25 cellular contexts compared by ENCODE assay signal in the genomic region with DNA sequence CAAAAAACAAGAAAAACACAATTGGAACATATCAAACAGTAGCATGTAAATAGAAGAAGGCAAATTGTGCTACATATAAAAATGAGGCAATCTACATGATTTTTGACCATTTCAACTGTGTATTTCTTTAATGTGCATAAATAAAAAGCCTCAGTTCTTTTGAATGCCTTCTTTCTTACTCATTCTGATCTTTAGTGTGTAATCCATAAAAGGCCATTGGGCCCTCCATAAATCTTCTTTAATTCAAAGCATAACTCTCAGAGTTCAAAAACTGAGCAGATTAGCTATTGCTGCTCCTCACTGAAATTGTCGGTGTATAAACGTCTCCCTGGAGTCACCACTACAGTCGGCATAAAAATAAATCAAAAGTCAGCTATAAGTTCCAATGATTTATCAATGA. TPM values are rescaled to one million over a fixed set of nuclear protein-coding genes. Genes with fewer than 3 reads are reported as not detected.
DNase-seq lines count a peak whose midpoint lies in the region; ATAC-seq, FAIRE-seq and TF ChIP-seq lines count a peak whose summit lies in the region.
"Had no signal": no experiment of that assay in that cellular context is flagged by ENCODE, and none has a peak within 500 bp of the region (broad histone marks: within the 10 kb centered on the region; RNA-seq: fewer than 3 reads in every experiment).

No MANE protein-coding gene starts in this region.

- peak overlapping the region; percentile 18 to 75 (median 39) for H3K27ac Mint-ChIP-seq in nephron
- H3K27ac Mint-ChIP-seq: CD4-positive, CD25-positive, alpha-beta regulatory T cell; IgD-negative memory B cell had no signal

- no peak overlapping the region for H2BK15ac ChIP-seq in H1 (ENCODE audit: low read length)

- H3K36me3 Mint-ChIP-seq in nephron (ENCODE audit: low read depth) = no peaks in the 10 kb centered on the region
- H3K36me3 Mint-ChIP-seq: CD4-positive, CD25-positive, alpha-beta regulatory T cell; IgD-negative memory B cell had no signal

- H3K9ac ChIP-seq in H1 (replicated peaks in 1 of 4; ENCODE audit: extremely low read depth in 1 of 4, low read depth in 3 of 4, low read length in 3 of 4) = no peak overlapping the region

- no peak overlapping the region for H3K23ac ChIP-seq in H1 (ENCODE audit: insufficient read length)

- no peak overlapping the region for H4K91ac ChIP-seq in H1 (replicated peaks; ENCODE audit: insufficient read length, low read length)

- no peaks in the 10 kb centered on the region for H3K36me3 ChIP-seq in H1 (ENCODE audit: control insufficient read depth in 2 of 4, insufficient read depth in 4 of 4, low read length in 3 of 4)
- no peaks in the 10 kb centered on the region for H3K36me3 ChIP-seq in WERI-Rb-1
- H3K36me3 ChIP-seq: HAP-1 had no signal

- no peaks in the 10 kb centered on the region for H3K79me2 ChIP-seq in H1 (ENCODE audit: control insufficient read depth in 1 of 2, insufficient read depth in 2 of 2, low read length in 2 of 2)

- no peaks in the 10 kb centered on the region for H3K9me3 ChIP-seq in H1 (ENCODE audit: insufficient read depth in 2 of 2, low read depth in 1 of 2, low read length in 1 of 2)
- no peaks in the 10 kb centered on the region for H3K9me3 ChIP-seq in WERI-Rb-1 (ENCODE audit: severe bottlenecking)
- H3K9me3 ChIP-seq: HAP-1 had no signal

- 84% methylated on average over 3 of the region's 3 CpGs; no CpG with 5 or more reads in 1 of the 2 experiments for WGBS in H1 (ENCODE audit: extremely low coverage in 1 of 2, insufficient coverage in 1 of 2, insufficient read length in 1 of 2, insufficient replicate concordance in 2 of 2, low coverage in 1 of 2, low lambda C conversion rate in 2 of 2, missing lambda C conversion rate in 1 of 2), 2 experiments

- H4K20me1 ChIP-seq in H1 (replicated peaks in 1 of 2; ENCODE audit: control insufficient read depth in 1 of 2, insufficient read depth in 2 of 2, low read length in 2 of 2) = no peaks in the 10 kb centered on the region

- peak; percentile 24 for FAIRE-seq in H1 (lab: Jason Lieb, UNC)
- FAIRE-seq: D721Med, GM12891 had no signal

- no peak overlapping the region for H3K56ac ChIP-seq in H1 (replicated peaks; ENCODE audit: insufficient read length, low read depth, low read length)

- no peak overlapping the region for H4K5ac ChIP-seq in H1 (ENCODE audit: insufficient read length, low read depth, low read length)

- H3K27ac ChIP-seq in H1 (ENCODE audit: low read depth, low read length) (no peak overlapping the region), WERI-Rb-1 (no peak overlapping the region)

- no peaks in the 10 kb centered on the region for H3K4me1 ChIP-seq in H1 (replicated peaks in 1 of 4; ENCODE audit: control insufficient read depth in 3 of 4, insufficient read depth in 4 of 4, low read length in 3 of 4)

- H3K4me2 ChIP-seq in H1 (ENCODE audit: insufficient read depth in 1 of 2, low read depth in 2 of 2, low read length in 2 of 2) = no peak overlapping the region

- H2BK20ac ChIP-seq in H1 (ENCODE audit: low read length) = no peak overlapping the region

- H2AFZ ChIP-seq in H1 (ENCODE audit: low read length) = no peak overlapping the region

- POLR2A ChIA-PET in H1 (lab: Charles Lee; ENCODE audit: partially characterized antibody) = no interaction called here

- TF ChIP-seq CTCF in H1 (IDR thresholded peaks at IDR 0.05; ENCODE audit: control extremely low read depth in 1 of 3, insufficient read depth in 1 of 3, low read depth in 1 of 3, low read length in 3 of 3) = no peak
- no peak for TF ChIP-seq CTCF in nephron (IDR thresholded peaks at IDR 0.05; ENCODE audit: unreplicated experiment in 3 of 3)
- no peak for TF ChIP-seq CTCF in WERI-Rb-1 (IDR thresholded peaks at IDR 0.05; ENCODE audit: low read depth, low read length)

- H3K23me2 ChIP-seq in H1 (ENCODE audit: low read depth, low read length) = no peaks in the 10 kb centered on the region

- no peak overlapping the region for H3K18ac ChIP-seq in H1 (ENCODE audit: extremely low read depth, low read length)

- no peak overlapping the region for H2BK5ac ChIP-seq in H1 (ENCODE audit: low read depth, low read length)

- no peaks in the 10 kb centered on the region for H3K9me3 Mint-ChIP-seq in nephron

- no peak overlapping the region for H2BK120ac ChIP-seq in H1 (replicated peaks; ENCODE audit: low read depth, low read length)

- H3K27me3 Mint-ChIP-seq in nephron (ENCODE audit: low read depth) = no peaks in the 10 kb centered on the region
- H3K27me3 Mint-ChIP-seq: CD4-positive, CD25-positive, alpha-beta regulatory T cell had no signal

- H2BK12ac ChIP-seq in H1 (ENCODE audit: low read depth, low read length) = no peak overlapping the region

- no peak overlapping the region for H3K14ac ChIP-seq in H1 (ENCODE audit: insufficient read length)

- no peak overlapping the region for H2AK5ac ChIP-seq in H1 (ENCODE audit: low read depth, low read length)

- no peak for TF ChIP-seq EP300 in H1 (IDR thresholded peaks at IDR 0.05; ENCODE audit: borderline replicate concordance in 1 of 2, low read depth in 2 of 2, low read length in 2 of 2)

- no peak overlapping the region for H3K4me3 ChIP-seq in H1 (ENCODE audit: extremely low read depth in 1 of 4, insufficient read depth in 2 of 4, low read depth in 3 of 4, low read length in 4 of 4)
- no peak overlapping the region for H3K4me3 ChIP-seq in WERI-Rb-1 (ENCODE audit: low read depth, low read length)
- H3K4me3 ChIP-seq: HAP-1 had no signal

- H4K8ac ChIP-seq in H1 (ENCODE audit: extremely low read depth, insufficient read depth, low read length) = no peak overlapping the region

- H3K4me1 Mint-ChIP-seq in nephron = peaks cover 25% of the 10 kb centered on the region
- H3K4me1 Mint-ChIP-seq: CD4-positive, CD25-positive, alpha-beta regulatory T cell; IgD-negative memory B cell had no signal

- TF ChIP-seq RAD21 in H1 (IDR thresholded peaks at IDR 0.05 in 1 of 2, conservative IDR thresholded peaks at IDR 0.05 in 1 of 2; ENCODE audit: low read depth in 2 of 2, low read length in 2 of 2) = no peak

- CTCF ChIA-PET in H1 (lab: Charles Lee; ENCODE audit: partially characterized antibody) = interaction anchor here (0.7 to 3.5 kb wide), 3 partner anchors 11 to 365 kb away, joined by 3 to 23 read pairs (median 3); no protein-coding TSS in a partner anchor

- no peak for ATAC-seq in GM19463 (IDR thresholded peaks at IDR 0.05; ENCODE audit: unreplicated experiment)
- ATAC-seq: Panc1 had no signal

- TF ChIP-seq POLR2A in H1 (IDR thresholded peaks at IDR 0.05; ENCODE audit: control extremely low read depth in 1 of 2, low read depth in 2 of 2, low read length in 2 of 2) = no peak

- H3K27me3 ChIP-seq in H1 (replicated peaks in 1 of 4; ENCODE audit: control insufficient read depth in 3 of 4, extremely low read depth in 1 of 4, insufficient read depth in 3 of 4, low read length in 3 of 4) (no peaks in the 10 kb centered on the region), WERI-Rb-1 (ENCODE audit: insufficient read depth, low read depth, severe bottlenecking) (no peaks in the 10 kb centered on the region)

- peak; percentile 59 for DNase-seq in EH (ENCODE audit: low read depth)
- peak; percentile 55 for DNase-seq in HCEC 1CT
- DNase-seq in H1 (ENCODE audit: low read depth in 1 of 2, low spot score in 2 of 2) = no peak
- no peak for DNase-seq in WERI-Rb-1
- no peak for DNase-seq in NCI-H2081 treated with DMSO at 0.1 percent for 48 hours (lab: John Stamatoyannopoulos, UW)
- DNase-seq in cortex of kidney (lab: John Stamatoyannopoulos, UW) = no peak
- DNase-seq: 8988T; ACHN; CD4-positive, CD25-positive, alpha-beta regulatory T cell; GDM1; NCI-H1092; NCI-H1417 treated with DMSO at 0.1 percent for 48 hours; NCI-H1694 treated with DMSO at 0.1 percent for 48 hours; NCI-H2081; NCI-H2171; NCI-H510A; NCI-H69; SHP77 treated with DMSO at 0.1 percent for 48 hours had no signal

- H3K4me3 Mint-ChIP-seq in nephron = no peak overlapping the region
- H3K4me3 Mint-ChIP-seq: CD4-positive, CD25-positive, alpha-beta regulatory T cell; IgD-negative memory B cell had no signal

- no peak overlapping the region for H3K4ac ChIP-seq in H1 (replicated peaks; ENCODE audit: insufficient read length, low read depth, low read length)

- no peaks in the 10 kb centered on the region for H3K79me1 ChIP-seq in H1 (ENCODE audit: low read depth, low read length)

TF ChIP-seq in H1, 55 proteins besides CTCF, POLR2A, EP300 and RAD21 (continues in another document):
- TF ChIP-seq MAFK (IDR thresholded peaks at IDR 0.05; ENCODE audit: low read depth, low read length) = no peak
- TF ChIP-seq KDM5A (IDR thresholded peaks at IDR 0.05; ENCODE audit: low read length) = no peak
- TF ChIP-seq TAF1 (IDR thresholded peaks at IDR 0.05; ENCODE audit: low read depth, low read length) = no peak
- TF ChIP-seq YY1 (IDR thresholded peaks at IDR 0.05; ENCODE audit: low read depth, low read length) = no peak
- no peak for TF ChIP-seq E2F6 (IDR thresholded peaks at IDR 0.05)
- TF ChIP-seq GABPA (IDR thresholded peaks at IDR 0.05; ENCODE audit: borderline replicate concordance, insufficient read depth, low read length) = no peak
- TF ChIP-seq TCF12 (IDR thresholded peaks at IDR 0.05; ENCODE audit: low read depth, low read length) = no peak

RNA-seq across cellular contexts. Expression of gene ADAMTSL1, which starts 45.3 kb away (rescaled TPM):
- 0.84 and 0.90 TPM in 2 replicates for total RNA-seq in H1 (2021; fragmentation: NEBNext Ultra II Directional; extraction: Animal tissue kit (Norgen Biotek cat#: 25700))
- polyA plus RNA-seq in H1 (2011; rRNA removed) = 1.1 TPM in 2 replicates
- polyA plus RNA-seq in H1 (2011; cell fraction: cytosol; rRNA removed) = 1.2 TPM
- 1.9 TPM for polyA plus RNA-seq in H1 (2011; cell fraction: nucleus; rRNA removed)
- 0.79 to 2.1 TPM (median 1.2 TPM) in 4 replicates for polyA plus RNA-seq in H1 (2012, experiment 1 of 2)
- 0.72 TPM for polyA plus RNA-seq in H1 (2012, experiment 2 of 2)
- polyA plus RNA-seq in H1 (2013, experiment 1 of 2) = 1.8 TPM
- 1.8 TPM for polyA plus RNA-seq in H1 (2013, experiment 2 of 2)
- 4.4 and 7.4 TPM in 2 replicates for polyA minus RNA-seq in H1 (2011; rRNA and poly(A)+ RNA removed)
- polyA minus RNA-seq in H1 (2011; cell fraction: cytosol; rRNA and poly(A)+ RNA removed) = 0.73 TPM
- 8.4 TPM for polyA minus RNA-seq in H1 (2011; cell fraction: nucleus; rRNA and poly(A)+ RNA removed)
- total RNA-seq: CD4-positive, CD25-positive, alpha-beta regulatory T cell had no signal
- polyA plus RNA-seq: CD4-positive, CD25-positive, alpha-beta regulatory T cell; IgD-negative memory B cell had no signal

Comparison
In these comparisons a context has a peak if more than half of its experiments do, and no peak if none do; other contexts are left out.
1. DNase-seq: peak in EH (single experiment) and HCEC 1CT (single experiment); none in H1 (0 of 2), WERI-Rb-1 (single experiment), NCI-H2081 treated with DMSO at 0.1 percent for 48 hours (single experiment) and cortex of kidney (single experiment).